Comparison of ENCODE assay signal across 1 cellular context in genomic region chr2:189702071-189702470, GRCh38.
TF ChIP-seq lines count a peak whose summit lies in the region.

No MANE protein-coding gene starts in this region.

TF ChIP-seq in SK-N-SH, 30 proteins besides CTCF, POLR2A, EP300 and RAD21 (continued from another document):
- no peak for TF ChIP-seq IRF3 (IDR thresholded peaks at IDR 0.05; ENCODE audit: low read depth, low read length)
- no peak for TF ChIP-seq NFIC (IDR thresholded peaks at IDR 0.05; ENCODE audit: borderline replicate concordance)
- no peak for TF ChIP-seq TEAD4 (IDR thresholded peaks at IDR 0.05; ENCODE audit: borderline replicate concordance, insufficient read depth)
- TF ChIP-seq RFX5 (IDR thresholded peaks at IDR 0.05; ENCODE audit: low read length): no peak
- TF ChIP-seq ELF1 (IDR thresholded peaks at IDR 0.05): no peak
- no peak for TF ChIP-seq ZBTB33 (IDR thresholded peaks at IDR 0.05; ENCODE audit: borderline replicate concordance, low read depth)
- TF ChIP-seq USF2 (IDR thresholded peaks at IDR 0.05; ENCODE audit: borderline replicate concordance, low read depth, low read length): no peak
